In the genomic region with DNA sequence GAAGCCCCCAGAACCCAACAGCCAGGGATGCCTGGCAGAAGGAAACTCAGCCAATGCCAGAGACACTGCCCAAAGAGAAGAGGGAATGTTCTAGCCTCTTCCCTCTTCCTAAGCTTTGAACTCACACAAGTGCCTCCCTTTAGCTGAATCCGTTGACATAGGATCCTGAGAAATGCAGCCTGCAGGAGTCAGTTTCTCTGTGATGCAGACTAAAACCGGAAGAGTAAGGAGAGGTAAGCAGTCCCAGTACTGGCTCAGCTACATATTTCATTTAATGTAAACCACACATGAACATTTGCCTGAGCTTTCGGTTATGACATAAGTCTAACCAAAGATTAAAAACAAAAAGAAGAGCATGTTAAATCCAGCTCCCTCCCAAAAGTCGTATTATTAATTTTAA, we compare ENCODE assay signal across 23 cellular contexts.
"Had no signal": no experiment of that assay in that cellular context is flagged by ENCODE, and none has a peak within 500 bp of the region (broad histone marks: within the 10 kb centered on the region; RNA-seq: fewer than 3 reads in every experiment).

No MANE protein-coding gene starts in this region.

- H3K27me3 ChIP-seq: ascending aorta, cardiac muscle cell, dorsolateral prefrontal cortex, gastrocnemius medialis, right lobe of liver, testis, transverse colon had no signal

- ATAC-seq: gastrocnemius medialis; natural killer cell; right lobe of liver; stimulated activated naive CD8-positive, alpha-beta T cell treated with anti-CD3 and anti-CD28 coated beads, Interleukin-15, Interleukin-2, amounts not matched to agents 100 U/mL and 50 U/mL, for 24 hours had no signal

- H3K36me3 Mint-ChIP-seq: activated naive CD4-positive, alpha-beta T cell treated with anti-CD3 and anti-CD28 coated beads, Interleukin-2, amount 10 ng/mL, durations not matched to agents 7 days and 5 days; activated naive CD8-positive, alpha-beta T cell treated with anti-CD3 and anti-CD28 coated beads, Interleukin-2, amount 10 ng/mL, durations not matched to agents 7 days and 5 days; brain; natural killer cell had no signal

- H3K9me3 Mint-ChIP-seq: activated CD4-positive, alpha-beta memory T cell treated with anti-CD3 and anti-CD28 coated beads, Interleukin-2, amount 10 ng/mL, durations not matched to agents 7 days and 5 days; activated CD4-positive, alpha-beta T cell treated with anti-CD3 and anti-CD28 coated beads, Interleukin-2, amount 10 ng/mL, durations not matched to agents 7 days and 5 days; activated naive CD4-positive, alpha-beta T cell treated with anti-CD3 and anti-CD28 coated beads, Interleukin-2, amount 10 ng/mL, durations not matched to agents 7 days and 5 days; activated naive CD8-positive, alpha-beta T cell treated with anti-CD3 and anti-CD28 coated beads, Interleukin-2, amount 10 ng/mL, durations not matched to agents 7 days and 5 days; activated T-cell treated with anti-CD3 and anti-CD28 coated beads, Interleukin-2, amount 50 U/mL, for 24 hours had no signal

- H3K4me3 ChIP-seq: ascending aorta, cardiac muscle cell, coronary artery, dorsolateral prefrontal cortex, gastrocnemius medialis, right lobe of liver, testis, transverse colon had no signal

- H3K27ac Mint-ChIP-seq: activated CD4-positive, alpha-beta memory T cell treated with anti-CD3 and anti-CD28 coated beads, Interleukin-2, amount 10 ng/mL, durations not matched to agents 7 days and 5 days; activated CD4-positive, alpha-beta T cell treated with anti-CD3 and anti-CD28 coated beads, Interleukin-2, amount 10 ng/mL, durations not matched to agents 7 days and 5 days; activated naive CD4-positive, alpha-beta T cell treated with anti-CD3 and anti-CD28 coated beads, Interleukin-2, amount 10 ng/mL, durations not matched to agents 7 days and 5 days; activated naive CD8-positive, alpha-beta T cell treated with anti-CD3 and anti-CD28 coated beads, Interleukin-2, amount 10 ng/mL, durations not matched to agents 7 days and 5 days; activated T-cell treated with anti-CD3 and anti-CD28 coated beads, Interleukin-2, amount 50 U/mL, for 24 hours; brain; natural killer cell had no signal

- H3K27me3 Mint-ChIP-seq: activated CD4-positive, alpha-beta memory T cell treated with anti-CD3 and anti-CD28 coated beads, Interleukin-2, amount 10 ng/mL, durations not matched to agents 7 days and 5 days; activated CD4-positive, alpha-beta T cell treated with anti-CD3 and anti-CD28 coated beads, Interleukin-2, amount 10 ng/mL, durations not matched to agents 7 days and 5 days; activated naive CD4-positive, alpha-beta T cell treated with anti-CD3 and anti-CD28 coated beads, Interleukin-2, amount 10 ng/mL, durations not matched to agents 7 days and 5 days; activated naive CD8-positive, alpha-beta T cell treated with anti-CD3 and anti-CD28 coated beads, Interleukin-2, amount 10 ng/mL, durations not matched to agents 7 days and 5 days; activated T-cell treated with anti-CD3 and anti-CD28 coated beads, Interleukin-2, amount 50 U/mL, for 24 hours; brain had no signal

- H3K27ac ChIP-seq: ascending aorta, cardiac muscle cell, coronary artery, dorsolateral prefrontal cortex, gastrocnemius medialis, right lobe of liver, testis, transverse colon had no signal

- H3K9me3 ChIP-seq: ascending aorta, gastrocnemius medialis, right lobe of liver, testis, transverse colon had no signal

- H3K4me1 Mint-ChIP-seq: activated CD4-positive, alpha-beta memory T cell treated with anti-CD3 and anti-CD28 coated beads, Interleukin-2, amount 10 ng/mL, durations not matched to agents 7 days and 5 days; activated CD4-positive, alpha-beta T cell treated with anti-CD3 and anti-CD28 coated beads, Interleukin-2, amount 10 ng/mL, durations not matched to agents 7 days and 5 days; activated naive CD4-positive, alpha-beta T cell treated with anti-CD3 and anti-CD28 coated beads, Interleukin-2, amount 10 ng/mL, durations not matched to agents 7 days and 5 days; activated naive CD8-positive, alpha-beta T cell treated with anti-CD3 and anti-CD28 coated beads, Interleukin-2, amount 10 ng/mL, durations not matched to agents 7 days and 5 days; natural killer cell had no signal

- H3K4me3 Mint-ChIP-seq: activated CD4-positive, alpha-beta memory T cell treated with anti-CD3 and anti-CD28 coated beads, Interleukin-2, amount 10 ng/mL, durations not matched to agents 7 days and 5 days; activated CD4-positive, alpha-beta T cell treated with anti-CD3 and anti-CD28 coated beads, Interleukin-2, amount 10 ng/mL, durations not matched to agents 7 days and 5 days; activated naive CD4-positive, alpha-beta T cell treated with anti-CD3 and anti-CD28 coated beads, Interleukin-2, amount 10 ng/mL, durations not matched to agents 7 days and 5 days; activated naive CD8-positive, alpha-beta T cell treated with anti-CD3 and anti-CD28 coated beads, Interleukin-2, amount 10 ng/mL, durations not matched to agents 7 days and 5 days; activated T-cell treated with anti-CD3 and anti-CD28 coated beads, Interleukin-2, amount 50 U/mL, for 24 hours; brain; natural killer cell had no signal

- H3K4me1 ChIP-seq: gastrocnemius medialis, right lobe of liver, testis, transverse colon had no signal

- H3K36me3 ChIP-seq: ascending aorta, cardiac muscle cell, gastrocnemius medialis, right lobe of liver, transverse colon had no signal

- DNase-seq: activated CD4-positive, alpha-beta memory T cell treated with anti-CD3 and anti-CD28 coated beads, Interleukin-2, amount 10 ng/mL, durations not matched to agents 7 days and 5 days; activated CD4-positive, alpha-beta T cell treated with anti-CD3 and anti-CD28 coated beads for 1 hour; activated CD4-positive, alpha-beta T cell treated with anti-CD3 and anti-CD28 coated beads, Interleukin-2, amount 10 ng/mL, durations not matched to agents 7 days and 5 days; activated CD8-positive, alpha-beta memory T cell treated with anti-CD3 and anti-CD28 coated beads, Interleukin-2, amount 50 U/mL, for 48 hours; activated gamma-delta T cell; activated naive CD4-positive, alpha-beta T cell treated with anti-CD3 and anti-CD28 coated beads, Interleukin-2, amount 10 ng/mL, durations not matched to agents 7 days and 5 days; activated naive CD8-positive, alpha-beta T cell treated with anti-CD3 and anti-CD28 coated beads, Interleukin-2, amount 10 ng/mL, durations not matched to agents 7 days and 5 days; activated T-cell treated with anti-CD3 and anti-CD28 coated beads, Interleukin-2, amount 50 U/mL, for 24 hours; cerebellar nuclear complex; dorsolateral prefrontal cortex; effector memory CD4-positive, alpha-beta T cell; gastrocnemius medialis; glutamatergic neuron; natural killer cell; right lobe of liver; stimulated activated CD4-positive, alpha-beta T cell treated with anti-CD3 and anti-CD28 coated beads, Interleukin-2, amount 100 ng/mL, for 48 hours; stimulated activated naive CD8-positive, alpha-beta T cell treated with anti-CD3 and anti-CD28 coated beads, Interleukin-15, Interleukin-2, amounts not matched to agents 100 U/mL and 50 U/mL, for 24 hours; testis; transverse colon had no signal
